1 cellular context compared by ENCODE assay signal in genomic region chr19:55226273-55226672, GRCh38.
TF ChIP-seq lines count a peak whose summit lies in the region.

No MANE protein-coding gene starts in this region.

TF ChIP-seq in HepG2, 621 proteins besides CTCF, POLR2A, EP300 and RAD21:
- TF ChIP-seq POLR2AphosphoS5 (IDR thresholded peaks at IDR 0.05; ENCODE audit: low read depth, low read length) (0 out of 2 replicates have a peak, but pooled peaks have one; percentile 8), ZNF30 (CRISPR knock-in tag; IDR thresholded peaks at IDR 0.05) (no peak), ZNF792 (CRISPR knock-in tag; IDR thresholded peaks at IDR 0.05) (no peak), ZNF597 (CRISPR knock-in tag; IDR thresholded peaks at IDR 0.05) (no peak), ZNF644 (CRISPR knock-in tag; IDR thresholded peaks at IDR 0.05; ENCODE audit: low read depth) (no peak), CHD4 (IDR thresholded peaks at IDR 0.05; ENCODE audit: borderline replicate concordance, low read length) (no peak)
- TF ChIP-seq, protein P1, sequence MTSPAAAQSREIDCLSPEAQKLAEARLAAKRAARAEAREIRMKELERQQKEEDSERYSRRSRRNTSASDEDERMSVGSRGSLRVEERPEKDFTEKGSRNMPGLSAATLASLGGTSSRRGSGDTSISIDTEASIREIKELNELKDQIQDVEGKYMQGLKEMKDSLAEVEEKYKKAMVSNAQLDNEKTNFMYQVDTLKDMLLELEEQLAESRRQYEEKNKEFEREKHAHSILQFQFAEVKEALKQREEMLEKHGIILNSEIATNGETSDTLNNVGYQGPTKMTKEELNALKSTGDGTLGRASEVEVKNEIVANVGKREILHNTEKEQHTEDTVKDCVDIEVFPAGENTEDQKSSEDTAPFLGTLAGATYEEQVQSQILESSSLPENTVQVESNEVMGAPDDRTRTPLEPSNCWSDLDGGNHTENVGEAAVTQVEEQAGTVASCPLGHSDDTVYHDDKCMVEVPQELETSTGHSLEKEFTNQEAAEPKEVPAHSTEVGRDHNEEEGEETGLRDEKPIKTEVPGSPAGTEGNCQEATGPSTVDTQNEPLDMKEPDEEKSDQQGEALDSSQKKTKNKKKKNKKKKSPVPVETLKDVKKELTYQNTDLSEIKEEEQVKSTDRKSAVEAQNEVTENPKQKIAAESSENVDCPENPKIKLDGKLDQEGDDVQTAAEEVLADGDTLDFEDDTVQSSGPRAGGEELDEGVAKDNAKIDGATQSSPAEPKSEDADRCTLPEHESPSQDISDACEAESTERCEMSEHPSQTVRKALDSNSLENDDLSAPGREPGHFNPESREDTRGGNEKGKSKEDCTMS (CRISPR knock-in tag; conservative IDR thresholded peaks at IDR 0.05), result no peak
